13 cellular contexts compared by ENCODE assay signal in genomic region chr6:18330548-18331066, GRCh38. TPM values are rescaled to one million over a fixed set of nuclear protein-coding genes. Genes with fewer than 3 reads are reported as not detected.
A peak's percentile ranks its signal among the peaks of the same experiment; 100 is the strongest.
DNase-seq lines count a peak whose midpoint lies in the region; ATAC-seq, FAIRE-seq and TF ChIP-seq lines count a peak whose summit lies in the region.
"Had no signal": no experiment of that assay in that cellular context is flagged by ENCODE, and none has a peak within 500 bp of the region (broad histone marks: within the 10 kb centered on the region; RNA-seq: fewer than 3 reads in every experiment).

No MANE protein-coding gene starts in this region.

- no peak overlapping the region for H2BK12ac ChIP-seq in H1 (ENCODE audit: low read depth, low read length)

- no peaks in the 10 kb centered on the region for H3K79me1 ChIP-seq in H1 (ENCODE audit: low read depth, low read length)

- intact Hi-C loops in psoas muscle (cut with DNase I): no loop called here

- no peak overlapping the region for H4K91ac ChIP-seq in H1 (replicated peaks; ENCODE audit: insufficient read length, low read length)

- H3K56ac ChIP-seq in H1 (replicated peaks; ENCODE audit: insufficient read length, low read depth, low read length): no peak overlapping the region

- H2BK120ac ChIP-seq in H1 (replicated peaks; ENCODE audit: low read depth, low read length): no peak overlapping the region

- H3K23ac ChIP-seq in H1 (ENCODE audit: insufficient read length): no peak overlapping the region

- no peak for FAIRE-seq in H1 (lab: Jason Lieb, UNC)

- no peaks in the 10 kb centered on the region for H3K23me2 ChIP-seq in H1 (ENCODE audit: low read depth, low read length)

- H2AFZ ChIP-seq in H1 (ENCODE audit: low read length) (peak overlapping the region; percentile 22; the same call in 1 of the 2 replicates), hepatocyte (no peak overlapping the region)

- H2BK15ac ChIP-seq in H1 (ENCODE audit: low read length): no peak overlapping the region

- no peak for DNase-seq in H1 (ENCODE audit: low read depth in 1 of 2, low spot score in 2 of 2)
- no peak for DNase-seq in psoas muscle
- no peak for DNase-seq in hepatocyte (ENCODE audit: low spot score)
- no peak for DNase-seq in H4 (ENCODE audit: low spot score)
- DNase-seq in NCI-H510A (lab: John Stamatoyannopoulos, UW): no peak
- DNase-seq: CD4-positive, CD25-positive, alpha-beta regulatory T cell; IMR-90; NCI-H2081; Peyer's patch; stimulated activated CD4-positive, alpha-beta T cell treated with anti-CD3 and anti-CD28 coated beads, Interleukin-4, amount 100 ng/mL, for 1 hour had no signal

- no peak for TF ChIP-seq CTCF in H1 (IDR thresholded peaks at IDR 0.05; ENCODE audit: control extremely low read depth in 1 of 3, insufficient read depth in 1 of 3, low read depth in 1 of 3, low read length in 3 of 3)
- no peak for TF ChIP-seq CTCF in psoas muscle (IDR thresholded peaks at IDR 0.05)
- no peak for TF ChIP-seq CTCF in hepatocyte (IDR thresholded peaks at IDR 0.05; ENCODE audit: poor library complexity)

- H2BK5ac ChIP-seq in H1 (ENCODE audit: low read depth, low read length): no peak overlapping the region

- no peak for TF ChIP-seq EP300 in H1 (IDR thresholded peaks at IDR 0.05; ENCODE audit: borderline replicate concordance in 1 of 2, low read depth in 2 of 2, low read length in 2 of 2)

- TF ChIP-seq POLR2A in GM18505 (IDR thresholded peaks at IDR 0.05; ENCODE audit: borderline replicate concordance, extremely low read depth, insufficient read depth, insufficient read length) (no peak), H1 (IDR thresholded peaks at IDR 0.05; ENCODE audit: control extremely low read depth in 1 of 2, low read depth in 2 of 2, low read length in 2 of 2) (no peak)

- H3K9me2 ChIP-seq in hepatocyte (replicated peaks; ENCODE audit: insufficient read depth): no peaks in the 10 kb centered on the region

- no peak overlapping the region for H4K8ac ChIP-seq in H1 (ENCODE audit: extremely low read depth, insufficient read depth, low read length)

- no peak overlapping the region for H3K18ac ChIP-seq in H1 (ENCODE audit: extremely low read depth, low read length)

- H4K20me1 ChIP-seq in H1 (replicated peaks in 1 of 2; ENCODE audit: control insufficient read depth in 1 of 2, insufficient read depth in 2 of 2, low read length in 2 of 2): no peaks in the 10 kb centered on the region
- H4K20me1 ChIP-seq in hepatocyte (ENCODE audit: insufficient read depth, poor library complexity, severe bottlenecking): no peaks in the 10 kb centered on the region

- H3K79me2 ChIP-seq in H1 (ENCODE audit: control insufficient read depth in 1 of 2, insufficient read depth in 2 of 2, low read length in 2 of 2) (no peaks in the 10 kb centered on the region), hepatocyte (no peaks in the 10 kb centered on the region)

- H3K4me2 ChIP-seq in H1 (ENCODE audit: insufficient read depth in 1 of 2, low read depth in 2 of 2, low read length in 2 of 2): no peak overlapping the region
- H3K4me2 ChIP-seq in hepatocyte: no peak overlapping the region

- no peak overlapping the region for H2AK5ac ChIP-seq in H1 (ENCODE audit: low read depth, low read length)

- 90% methylated on average over 6 of the region's 6 CpGs; no CpG with 5 or more reads in 1 of the 2 experiments for WGBS in H1 (ENCODE audit: extremely low coverage in 1 of 2, insufficient coverage in 1 of 2, insufficient read length in 1 of 2, insufficient replicate concordance in 2 of 2, low coverage in 1 of 2, low lambda C conversion rate in 2 of 2, missing lambda C conversion rate in 1 of 2), 2 experiments
- WGBS in psoas muscle, 3 donors: 62 to 91% (median 65%) methylated on average over 6 of the region's 6 CpGs
- WGBS in hepatocyte (ENCODE audit: low lambda C conversion rate, missing lambda C conversion rate): 93% methylated on average over 6 of the region's 6 CpGs

- H3K9me3 ChIP-seq in H1 (ENCODE audit: insufficient read depth in 2 of 2, low read depth in 1 of 2, low read length in 1 of 2) (no peaks in the 10 kb centered on the region), psoas muscle (no peaks in the 10 kb centered on the region), hepatocyte (ENCODE audit: low read depth) (no peaks in the 10 kb centered on the region)
- H3K9me3 ChIP-seq: Peyer's patch had no signal

- H2BK20ac ChIP-seq in H1 (ENCODE audit: low read length): no peak overlapping the region

- POLR2A ChIA-PET in H1 (lab: Charles Lee; ENCODE audit: partially characterized antibody): interaction anchor here (1.4 kb wide), 1 partner anchor 10 kb away, joined by 4 read pairs; no protein-coding TSS in a partner anchor

- no peaks in the 10 kb centered on the region for H3K36me3 ChIP-seq in H1 (ENCODE audit: control insufficient read depth in 2 of 4, insufficient read depth in 4 of 4, low read length in 3 of 4)
- no peaks in the 10 kb centered on the region for H3K36me3 ChIP-seq in psoas muscle (ENCODE audit: insufficient read depth in 1 of 2, low read depth in 1 of 2)
- no peaks in the 10 kb centered on the region for H3K36me3 ChIP-seq in hepatocyte (replicated peaks; ENCODE audit: insufficient read depth, low read depth)
- H3K36me3 ChIP-seq: Peyer's patch had no signal

- H3K4me3 ChIP-seq in H1 (ENCODE audit: extremely low read depth in 1 of 4, insufficient read depth in 2 of 4, low read depth in 3 of 4, low read length in 4 of 4) (no peak overlapping the region), psoas muscle (no peak overlapping the region), hepatocyte (no peak overlapping the region)
- H3K4me3 ChIP-seq: Peyer's patch had no signal

- CTCF ChIA-PET in H1 (lab: Charles Lee; ENCODE audit: partially characterized antibody): interaction anchor here (0.8 to 15.6 kb wide), 5 partner anchors 10 to 209 kb away, joined by 3 to 268 read pairs (median 4); no protein-coding TSS in a partner anchor

- no peak overlapping the region for H3K4ac ChIP-seq in H1 (replicated peaks; ENCODE audit: insufficient read length, low read depth, low read length)

- H3K27ac ChIP-seq in H1 (ENCODE audit: low read depth, low read length) (no peak overlapping the region), psoas muscle (peak overlapping the region; percentile 62), hepatocyte (no peak overlapping the region)

- no peaks in the 10 kb centered on the region for H3K27me3 ChIP-seq in H1 (replicated peaks in 1 of 4; ENCODE audit: control insufficient read depth in 3 of 4, extremely low read depth in 1 of 4, insufficient read depth in 3 of 4, low read length in 3 of 4)
- no peaks in the 10 kb centered on the region for H3K27me3 ChIP-seq in psoas muscle (ENCODE audit: insufficient read depth in 3 of 3, low read length in 2 of 3)
- no peaks in the 10 kb centered on the region for H3K27me3 ChIP-seq in hepatocyte
- H3K27me3 ChIP-seq: Peyer's patch had no signal

- H3K14ac ChIP-seq in H1 (ENCODE audit: insufficient read length): no peak overlapping the region

- peak; percentile 60 for ATAC-seq in GM18505 (IDR thresholded peaks at IDR 0.05; ENCODE audit: unreplicated experiment)
- ATAC-seq in HG03175 (IDR thresholded peaks at IDR 0.05; ENCODE audit: unreplicated experiment): peak; percentile 36
- peak in 2 of 4 donors; percentile 60 to 83 for ATAC-seq in psoas muscle
- ATAC-seq in GM18858 (IDR thresholded peaks at IDR 0.05; ENCODE audit: unreplicated experiment): no peak

- H3K9ac ChIP-seq in H1 (replicated peaks in 1 of 4; ENCODE audit: extremely low read depth in 1 of 4, low read depth in 3 of 4, low read length in 3 of 4): no peak overlapping the region

- no peak for TF ChIP-seq RAD21 in H1 (IDR thresholded peaks at IDR 0.05 in 1 of 2, conservative IDR thresholded peaks at IDR 0.05 in 1 of 2; ENCODE audit: low read depth in 2 of 2, low read length in 2 of 2)

- H3K4me1 ChIP-seq in H1 (replicated peaks in 1 of 4; ENCODE audit: control insufficient read depth in 3 of 4, insufficient read depth in 4 of 4, low read length in 3 of 4): peaks cover 0 to 3% (median 0%) of the 10 kb centered on the region in 4 experiments; a peak in 1 of 7 replicates
- H3K4me1 ChIP-seq in psoas muscle: peaks cover 23% of the 10 kb centered on the region
- no peaks in the 10 kb centered on the region for H3K4me1 ChIP-seq in hepatocyte (ENCODE audit: insufficient read depth)
- H3K4me1 ChIP-seq: Peyer's patch had no signal

- no peak overlapping the region for H4K5ac ChIP-seq in H1 (ENCODE audit: insufficient read length, low read depth, low read length)

TF ChIP-seq in H1, 55 proteins besides CTCF, POLR2A, EP300 and RAD21 (continues in another document):
- TF ChIP-seq JUND (IDR thresholded peaks at IDR 0.05; ENCODE audit: low read length) (no peak), SIN3A (conservative IDR thresholded peaks at IDR 0.05 in 1 of 2, IDR thresholded peaks at IDR 0.05 in 1 of 2; ENCODE audit: low read depth in 1 of 2, low read length in 2 of 2) (no peak), CTBP2 (IDR thresholded peaks at IDR 0.05; ENCODE audit: borderline replicate concordance, insufficient read depth, insufficient read length, low read length) (no peak), CBX5 (IDR thresholded peaks at IDR 0.05; ENCODE audit: low read depth, low read length) (no peak), TBP (IDR thresholded peaks at IDR 0.05; ENCODE audit: low read depth, low read length) (no peak), POU5F1 (IDR thresholded peaks at IDR 0.05; ENCODE audit: low read depth, low read length) (no peak), SIX5 (IDR thresholded peaks at IDR 0.05; ENCODE audit: low read depth, low read length) (no peak), SAP30 (IDR thresholded peaks at IDR 0.05; ENCODE audit: insufficient read depth, insufficient replicate concordance, low read length) (no peak), FOSL1 (IDR thresholded peaks at IDR 0.05; ENCODE audit: insufficient read depth, low read depth, low read length) (no peak), RBBP5 (IDR thresholded peaks at IDR 0.05; ENCODE audit: borderline replicate concordance, low read depth, low read length) (no peak), TEAD4 (IDR thresholded peaks at IDR 0.05; ENCODE audit: low read depth, low read length) (no peak), EZH2 (IDR thresholded peaks at IDR 0.05; ENCODE audit: low read depth, low read length, severe bottlenecking) (no peak)

RNA-seq across cellular contexts. Expression of gene RNF144B, which starts 56.5 kb away (rescaled TPM):
- 9.8 and 11.2 TPM in 2 replicates for total RNA-seq in H1 (2021; fragmentation: NEBNext Ultra II Directional; extraction: Animal tissue kit (Norgen Biotek cat#: 25700))
- polyA plus RNA-seq in H1 (2011; rRNA removed) (1.1 and 1.8 TPM in 2 replicates), psoas muscle (10 to 100 TPM in 1 of 3 donors, 1 to 10 TPM in 2; 6.0 to 34.5 (median 7.9) TPM), hepatocyte (0.37 and 0.72 TPM in 2 replicates)
- polyA plus RNA-seq in H1 (2011; cell fraction: cytosol; rRNA removed): 1.6 TPM
- polyA plus RNA-seq in H1 (2011; cell fraction: nucleus; rRNA removed): 1.3 TPM
- polyA plus RNA-seq in H1 (2012, experiment 1 of 2): 2.4 to 4.1 TPM (median 3.2 TPM) in 4 replicates
- 0.31 TPM for polyA plus RNA-seq in H1 (2012, experiment 2 of 2)
- 2.9 TPM for polyA plus RNA-seq in H1 (2013, experiment 1 of 2)
- 3.1 TPM for polyA plus RNA-seq in H1 (2013, experiment 2 of 2)
- 7.2 and 8.1 TPM in 2 replicates for polyA minus RNA-seq in H1 (2011; rRNA and poly(A)+ RNA removed)
- 3.3 TPM for polyA minus RNA-seq in H1 (2011; cell fraction: cytosol; rRNA and poly(A)+ RNA removed)
- polyA minus RNA-seq in H1 (2011; cell fraction: nucleus; rRNA and poly(A)+ RNA removed): 3.2 TPM
- total RNA-seq in psoas muscle (10 to 100 TPM; 33.6 to 94.9 (median 65.4) TPM), hepatocyte (1.8 and 2.2 TPM in 2 replicates)
- 0.27 and 0.31 TPM in 2 replicates for total RNA-seq in H4 (2014; rRNA removed; shearing (Covaris generic))
